Comparison of ENCODE assay signal across 8 cellular contexts in the genomic region with DNA sequence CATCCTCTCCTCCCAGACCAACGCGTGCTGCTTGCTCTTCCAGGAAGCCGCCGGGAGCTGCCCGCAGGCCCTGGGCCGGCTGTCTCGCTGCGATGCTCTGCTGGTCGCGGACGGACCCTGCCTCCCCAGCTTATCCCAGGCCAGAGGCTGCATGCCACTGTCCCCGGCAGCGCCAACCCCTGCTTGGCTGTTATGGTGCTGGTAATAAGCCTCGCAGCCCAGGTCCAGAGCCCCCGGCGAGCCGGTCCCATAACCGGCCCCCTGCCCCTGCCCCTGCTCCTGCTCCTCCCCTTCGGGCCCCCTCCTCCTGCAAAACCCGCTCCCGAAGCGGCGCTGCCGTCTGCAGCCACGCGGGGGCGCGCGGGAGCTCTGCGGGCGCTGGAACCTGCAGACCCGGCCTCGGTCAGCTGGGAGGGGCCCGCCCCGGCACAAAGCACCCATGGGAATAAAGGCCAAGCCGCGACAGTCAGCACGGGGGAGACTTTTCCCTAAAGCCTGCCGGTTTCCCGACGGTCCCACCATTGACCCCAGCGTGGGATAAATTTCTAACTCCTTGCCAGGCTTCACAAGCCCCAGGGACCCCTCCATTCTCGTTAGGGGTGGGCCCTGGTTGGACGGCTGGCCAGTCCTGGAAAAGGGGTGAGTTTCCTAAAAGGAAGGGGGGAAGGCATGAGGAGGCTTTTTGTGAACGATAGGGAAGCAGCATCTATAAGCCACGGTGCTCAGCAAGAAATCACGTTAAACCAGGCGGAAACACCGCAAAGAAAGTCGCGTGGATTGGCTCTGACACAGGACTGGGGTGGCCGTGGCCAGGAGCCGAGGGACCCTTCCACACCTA. TPM values are rescaled to one million over a fixed set of nuclear protein-coding genes. Genes with fewer than 3 reads are reported as not detected.
A peak's percentile ranks its signal among the peaks of the same experiment; 100 is the strongest.
DNase-seq lines count a peak whose midpoint lies in the region; ATAC-seq and TF ChIP-seq lines count a peak whose summit lies in the region.

No MANE protein-coding gene starts in this region.

- TF ChIP-seq CTCF in Peyer's patch (IDR thresholded peaks at IDR 0.05) (peak; percentile 58 to 97 (median 85)), fibroblast of villous mesenchyme (IDR thresholded peaks at IDR 0.05; ENCODE audit: insufficient read depth, low read depth, low read length) (peak; percentile 93), neural cell (IDR thresholded peaks at IDR 0.05; ENCODE audit: poor library complexity, severe bottlenecking) (peak; percentile 95)

- H3K4me3 ChIP-seq in Peyer's patch (peak overlapping the region in 2 of 4 donors; percentile 1 to 30), fibroblast of villous mesenchyme (ENCODE audit: low read depth, low read length) (no peak overlapping the region), neural cell (ENCODE audit: low read length) (peak overlapping the region; percentile 63)

- DNase-seq in CMK (ENCODE audit: low read depth), result peak; percentile 31
- DNase-seq in HuH-7 (ENCODE audit: low spot score), result peak; percentile 93
- DNase-seq in Peyer's patch, result peak; percentile 56 to 88 (median 86)
- peak; percentile 71 for DNase-seq in activated T-helper 1 cell treated with anti-CD3 and anti-CD28 coated beads, Interleukin-12 subunit alpha, Interleukin-12 subunit beta, Interleukin-2, Interleukin-4 antibody, amounts not matched to agents 30 ng/mL and 10 ng/mL and 1 ng/mL, durations not matched to agents 14 hours and 24 hours and 36 hours (ENCODE audit: low spot score)
- DNase-seq in fibroblast of villous mesenchyme (ENCODE audit: low read depth), result peak; percentile 42
- DNase-seq in stimulated activated naive CD8-positive, alpha-beta T cell treated with anti-CD3 and anti-CD28 coated beads, Interleukin-15, amount 100 ng/mL, for 72 hours, result peak; percentile 76 to 77

- H3K4me1 Mint-ChIP-seq in activated T-helper 1 cell treated with anti-CD3 and anti-CD28 coated beads, Interleukin-12 subunit alpha, Interleukin-12 subunit beta, Interleukin-2, Interleukin-4 antibody, amounts not matched to agents 30 ng/mL and 10 ng/mL and 1 ng/mL, durations not matched to agents 14 hours and 24 hours and 36 hours (ENCODE audit: low read depth), result peaks cover 11% of the 10 kb centered on the region
- peaks cover 28% of the 10 kb centered on the region for H3K4me1 Mint-ChIP-seq in stimulated activated naive CD8-positive, alpha-beta T cell treated with anti-CD3 and anti-CD28 coated beads, Interleukin-15, amount 100 ng/mL, for 72 hours

- H3K36me3 ChIP-seq in Peyer's patch, result no peaks in the 10 kb centered on the region
- no peaks in the 10 kb centered on the region for H3K36me3 ChIP-seq in neural cell (ENCODE audit: insufficient read depth, low read length)

- peaks cover 0 to 14% (median 6%) of the 10 kb centered on the region in 4 donors for H3K4me1 ChIP-seq in Peyer's patch

- ATAC-seq in stimulated activated naive CD8-positive, alpha-beta T cell treated with anti-CD3 and anti-CD28 coated beads, Interleukin-15, amount 100 ng/mL, for 72 hours, result peak; percentile 61
- no peak for ATAC-seq in HG02571 (IDR thresholded peaks at IDR 0.05; ENCODE audit: unreplicated experiment)

- no peaks in the 10 kb centered on the region for H3K36me3 Mint-ChIP-seq in activated T-helper 1 cell treated with anti-CD3 and anti-CD28 coated beads, Interleukin-12 subunit alpha, Interleukin-12 subunit beta, Interleukin-2, Interleukin-4 antibody, amounts not matched to agents 30 ng/mL and 10 ng/mL and 1 ng/mL, durations not matched to agents 14 hours and 24 hours and 36 hours (ENCODE audit: low read depth)

- H2AFZ ChIP-seq in neural cell (ENCODE audit: low read depth, low read length), result peak overlapping the region; percentile 14

- H3K27me3 ChIP-seq in Peyer's patch (peaks cover 0 to 7% of the 10 kb centered on the region in 2 donors), neural cell (ENCODE audit: insufficient read depth, low read depth, low read length) (no peaks in the 10 kb centered on the region)

- H4K20me1 ChIP-seq in neural cell (ENCODE audit: insufficient read depth), result no peaks in the 10 kb centered on the region

- no peak for TF ChIP-seq POLR2A in Peyer's patch (IDR thresholded peaks at IDR 0.05)

- no peaks in the 10 kb centered on the region for H3F3A ChIP-seq in neural cell (ENCODE audit: insufficient read depth, low read length, poor library complexity, severe bottlenecking)

- H3K9me3 ChIP-seq in Peyer's patch (no peaks in the 10 kb centered on the region), neural cell (ENCODE audit: low read length) (no peaks in the 10 kb centered on the region)

- TF ChIP-seq EP300 in neural cell (conservative IDR thresholded peaks at IDR 0.05; ENCODE audit: poor library complexity, severe bottlenecking), result peak; percentile 24

- H3K79me2 ChIP-seq in neural cell (replicated peaks; ENCODE audit: insufficient read depth, low read length), result no peaks in the 10 kb centered on the region

- no peak overlapping the region for H3K4me3 Mint-ChIP-seq in activated T-helper 1 cell treated with anti-CD3 and anti-CD28 coated beads, Interleukin-12 subunit alpha, Interleukin-12 subunit beta, Interleukin-2, Interleukin-4 antibody, amounts not matched to agents 30 ng/mL and 10 ng/mL and 1 ng/mL, durations not matched to agents 14 hours and 24 hours and 36 hours
- H3K4me3 Mint-ChIP-seq in stimulated activated naive CD8-positive, alpha-beta T cell treated with anti-CD3 and anti-CD28 coated beads, Interleukin-15, amount 100 ng/mL, for 72 hours, result peak overlapping the region in 1 of 2 donors; percentile 29

- H3K4me2 ChIP-seq in neural cell (ENCODE audit: low read length), result no peak overlapping the region

- H3K27ac Mint-ChIP-seq in activated T-helper 1 cell treated with anti-CD3 and anti-CD28 coated beads, Interleukin-12 subunit alpha, Interleukin-12 subunit beta, Interleukin-2, Interleukin-4 antibody, amounts not matched to agents 30 ng/mL and 10 ng/mL and 1 ng/mL, durations not matched to agents 14 hours and 24 hours and 36 hours, result no peak overlapping the region
- H3K27ac Mint-ChIP-seq in stimulated activated naive CD8-positive, alpha-beta T cell treated with anti-CD3 and anti-CD28 coated beads, Interleukin-15, amount 100 ng/mL, for 72 hours, result no peak overlapping the region

- TF ChIP-seq RAD21 in neural cell (conservative IDR thresholded peaks at IDR 0.05), result peak; percentile 84

- H3K27ac ChIP-seq in Peyer's patch (no peak overlapping the region), neural cell (ENCODE audit: low read length) (no peak overlapping the region)

- peak overlapping the region; percentile 68 for H3K9ac ChIP-seq in neural cell (ENCODE audit: low read length)

- H3K9me3 Mint-ChIP-seq in activated T-helper 1 cell treated with anti-CD3 and anti-CD28 coated beads, Interleukin-12 subunit alpha, Interleukin-12 subunit beta, Interleukin-2, Interleukin-4 antibody, amounts not matched to agents 30 ng/mL and 10 ng/mL and 1 ng/mL, durations not matched to agents 14 hours and 24 hours and 36 hours, result no peaks in the 10 kb centered on the region
- no peaks in the 10 kb centered on the region for H3K9me3 Mint-ChIP-seq in stimulated activated naive CD8-positive, alpha-beta T cell treated with anti-CD3 and anti-CD28 coated beads, Interleukin-15, amount 100 ng/mL, for 72 hours

- peaks cover 27% of the 10 kb centered on the region for H3K27me3 Mint-ChIP-seq in activated T-helper 1 cell treated with anti-CD3 and anti-CD28 coated beads, Interleukin-12 subunit alpha, Interleukin-12 subunit beta, Interleukin-2, Interleukin-4 antibody, amounts not matched to agents 30 ng/mL and 10 ng/mL and 1 ng/mL, durations not matched to agents 14 hours and 24 hours and 36 hours (ENCODE audit: insufficient read depth)
- H3K27me3 Mint-ChIP-seq in stimulated activated naive CD8-positive, alpha-beta T cell treated with anti-CD3 and anti-CD28 coated beads, Interleukin-15, amount 100 ng/mL, for 72 hours, result peaks cover 76% of the 10 kb centered on the region

- H3K9me2 ChIP-seq in neural cell (ENCODE audit: insufficient read depth, low read length), result no peaks in the 10 kb centered on the region

- intact Hi-C loops in activated T-helper 1 cell treated with anti-CD3 and anti-CD28 coated beads, Interleukin-12 subunit alpha, Interleukin-12 subunit beta, Interleukin-2, Interleukin-4 antibody, amounts not matched to agents 30 ng/mL and 10 ng/mL and 1 ng/mL, durations not matched to agents 14 hours and 24 hours and 36 hours (cut with micrococcal nuclease), result loop anchor here (1.0 kb wide), 2 partner anchors 14 to 228 kb away; no protein-coding TSS in a partner anchor

TF ChIP-seq in neural cell, 6 proteins besides CTCF, POLR2A, EP300 and RAD21 (continues in another document):
- TF ChIP-seq POLR2AphosphoS5 (IDR thresholded peaks at IDR 0.05), result no peak

RNA-seq across cellular contexts. Expression of gene ENPP7, which starts 11.2 kb away (rescaled TPM):
- 10 to 100 TPM in 3 of 4 donors, not detected in 1; 17.2 to 27.3 (median 22.5) TPM for total RNA-seq in Peyer's patch
- 0.10 and 0.16 TPM in 2 replicates for total RNA-seq in activated T-helper 1 cell treated with anti-CD3 and anti-CD28 coated beads, Interleukin-12 subunit alpha, Interleukin-12 subunit beta, Interleukin-2, Interleukin-4 antibody, amounts not matched to agents 30 ng/mL and 10 ng/mL and 1 ng/mL, durations not matched to agents 14 hours and 24 hours and 36 hours
- total RNA-seq in fibroblast of villous mesenchyme, result not detected in 2 replicates
- not detected in 2 replicates for polyA plus RNA-seq in neural cell
- polyA minus RNA-seq in neural cell, result not detected in 2 replicates

RNA-seq across cellular contexts. Expression of gene CBX2, which starts 36.0 kb away (rescaled TPM):
- total RNA-seq in Peyer's patch, result under 1 TPM; 0.18 to 0.85 (median 0.81) TPM
- 4.7 and 5.1 TPM in 2 replicates for total RNA-seq in activated T-helper 1 cell treated with anti-CD3 and anti-CD28 coated beads, Interleukin-12 subunit alpha, Interleukin-12 subunit beta, Interleukin-2, Interleukin-4 antibody, amounts not matched to agents 30 ng/mL and 10 ng/mL and 1 ng/mL, durations not matched to agents 14 hours and 24 hours and 36 hours
- total RNA-seq in fibroblast of villous mesenchyme, result 0.86 and 1.3 TPM in 2 replicates
- 15.9 and 16.9 TPM in 2 replicates for polyA plus RNA-seq in neural cell
- polyA minus RNA-seq in neural cell, result 27.1 and 28.5 TPM in 2 replicates

RNA-seq across cellular contexts. Expression of gene CBX8, which starts 54.9 kb away (rescaled TPM):
- total RNA-seq in Peyer's patch (10 to 100 TPM in 1 of 4 donors, 1 to 10 TPM in 3; 2.5 to 14.9 (median 3.5) TPM), fibroblast of villous mesenchyme (3.2 and 4.7 TPM in 2 replicates)
- 6.2 and 6.6 TPM in 2 replicates for total RNA-seq in activated T-helper 1 cell treated with anti-CD3 and anti-CD28 coated beads, Interleukin-12 subunit alpha, Interleukin-12 subunit beta, Interleukin-2, Interleukin-4 antibody, amounts not matched to agents 30 ng/mL and 10 ng/mL and 1 ng/mL, durations not matched to agents 14 hours and 24 hours and 36 hours
- 15.4 and 27.6 TPM in 2 replicates for polyA plus RNA-seq in neural cell
- polyA minus RNA-seq in neural cell, result 26.4 and 33.8 TPM in 2 replicates

Comparison
In these comparisons a context has a peak if more than half of its experiments do, and no peak if none do; other contexts are left out.
1. DNase-seq: peak in every context shown above with its lines; median percentile 93 in HuH-7; 86 in Peyer's patch; 76 in stimulated activated naive CD8-positive, alpha-beta T cell treated with anti-CD3 and anti-CD28 coated beads, Interleukin-15, amount 100 ng/mL, for 72 hours; 71 in activated T-helper 1 cell treated with anti-CD3 and anti-CD28 coated beads, Interleukin-12 subunit alpha, Interleukin-12 subunit beta, Interleukin-2, Interleukin-4 antibody, amounts not matched to agents 30 ng/mL and 10 ng/mL and 1 ng/mL, durations not matched to agents 14 hours and 24 hours and 36 hours; 42 in fibroblast of villous mesenchyme; 31 in CMK.